In genomic region chr12:48029811-48030650, GRCh38 we compare ENCODE assay signal across 11 cellular contexts. TPM values are rescaled to one million over a fixed set of nuclear protein-coding genes. Genes with fewer than 3 reads are reported as not detected.
DNase-seq lines count a peak whose midpoint lies in the region; ATAC-seq and TF ChIP-seq lines count a peak whose summit lies in the region.
"Had no signal": no experiment of that assay in that cellular context is flagged by ENCODE, and none has a peak within 500 bp of the region (broad histone marks: within the 10 kb centered on the region; RNA-seq: fewer than 3 reads in every experiment).

No MANE protein-coding gene starts in this region.

- POLR2A ChIA-PET in Caco-2 (lab: Charles Lee) (interaction anchor here (1.3 kb wide), 1 partner anchor 8 kb away, joined by 5 read pairs; no protein-coding TSS in a partner anchor), HEK293 (lab: Yijun Ruan, JAX) (interaction anchor here (0.6 to 1.3 kb wide), 2 partner anchors 13 to 55 kb away, joined by 3 to 7 read pairs; no protein-coding TSS in a partner anchor), Panc1 (lab: Charles Lee) (interaction anchor here (0.6 kb wide), 1 partner anchor 653 kb away, joined by 3 read pairs; no protein-coding TSS in a partner anchor)

- peak overlapping the region; percentile 17; the same call in 1 of the 2 replicates for H3K27ac ChIP-seq in HEK293 (ENCODE audit: extremely low read depth, low read depth, low read length)
- no peak overlapping the region for H3K27ac ChIP-seq in Panc1 (ENCODE audit: low read length)
- peak overlapping the region; percentile 6 for H3K27ac ChIP-seq in mesodermal cell (ENCODE audit: low read depth, low read length, severe bottlenecking)

- H3K36me3 ChIP-seq in Caco-2 (ENCODE audit: control insufficient read depth, insufficient read depth, low read length) (no peaks in the 10 kb centered on the region), HEK293 (ENCODE audit: control insufficient read depth in 2 of 2, insufficient read depth in 1 of 2, low read length in 2 of 2) (no peaks in the 10 kb centered on the region), Panc1 (ENCODE audit: control insufficient read depth, insufficient read depth, low read length) (no peaks in the 10 kb centered on the region), mesodermal cell (ENCODE audit: control insufficient read depth, insufficient read depth, low read length) (no peaks in the 10 kb centered on the region)

- WGBS in mesodermal cell (ENCODE audit: insufficient coverage in 2 of 2), 2 experiments, result 60 to 68% methylated on average over 8 of the region's 8 CpGs

- intact Hi-C loops in Caco-2 (cut with micrococcal nuclease; ENCODE audit: unreplicated experiment) (no loop called here), Panc1 (cut with micrococcal nuclease; ENCODE audit: unreplicated experiment) (no loop called here)

- H3K4me3 ChIP-seq in Caco-2 (ENCODE audit: low read depth, low read length) (no peak overlapping the region), HEK293 (ENCODE audit: low read depth, low read length) (no peak overlapping the region), Panc1 (ENCODE audit: low read depth in 2 of 2, low read length in 2 of 2) (no peak overlapping the region), mesodermal cell (ENCODE audit: extremely low read depth, insufficient read depth, low read length, poor library complexity, severe bottlenecking) (no peak overlapping the region)

- H3K9me3 Mint-ChIP-seq in Caco-2 (ENCODE audit: unreplicated experiment) (no peaks in the 10 kb centered on the region), HFFc6 (no peaks in the 10 kb centered on the region)
- H3K9me3 Mint-ChIP-seq: central memory CD8-positive, alpha-beta T cell had no signal

- CTCF ChIA-PET in Caco-2 (lab: Charles Lee) (interaction anchor here (0.6 to 2.5 kb wide), 8 partner anchors 13 to 125 kb away, joined by 3 to 10 read pairs (median 5); partner anchors contain the start of genes TMEM106C and VDR), HEK293 (lab: Yijun Ruan, JAX) (interaction anchor here (0.5 to 1.2 kb wide), 6 partner anchors 21 to 765 kb away, joined by 3 read pairs; no protein-coding TSS in a partner anchor), Panc1 (lab: Charles Lee) (interaction anchor here (0.6 kb wide), 1 partner anchor 701 kb away, joined by 3 read pairs; no protein-coding TSS in a partner anchor)

- H3K27ac Mint-ChIP-seq in Caco-2 (ENCODE audit: unreplicated experiment), result peak overlapping the region; percentile 35
- no peak overlapping the region for H3K27ac Mint-ChIP-seq in HFFc6

- H3K36me3 Mint-ChIP-seq in Caco-2 (ENCODE audit: insufficient read depth, unreplicated experiment), result no peaks in the 10 kb centered on the region
- H3K36me3 Mint-ChIP-seq in HFFc6 (ENCODE audit: low read depth), result no peaks in the 10 kb centered on the region

- ATAC-seq in Panc1, result peak; percentile 10; the same call in 1 of the 2 replicates

- peak in 1 of 2 experiments; percentile 31 for TF ChIP-seq CTCF in Caco-2 (IDR thresholded peaks at IDR 0.05; ENCODE audit: insufficient read depth in 1 of 2, low read depth in 1 of 2, low read length in 1 of 2, severe bottlenecking in 1 of 2, unreplicated experiment in 1 of 2)
- TF ChIP-seq CTCF in HEK293 (tag by site-specific recombination; IDR thresholded peaks at IDR 0.05), result peak; percentile 73; the same call in 1 of the 2 replicates
- TF ChIP-seq CTCF in Panc1 (IDR thresholded peaks at IDR 0.05), result no peak
- no peak for TF ChIP-seq CTCF in GM20000 (IDR thresholded peaks at IDR 0.05; ENCODE audit: extremely low read depth, missing control alignments)
- TF ChIP-seq CTCF in HFFc6 (IDR thresholded peaks at IDR 0.05), result no peak

- H3K27me3 Mint-ChIP-seq in Caco-2 (ENCODE audit: insufficient read depth, unreplicated experiment) (no peaks in the 10 kb centered on the region), HFFc6 (ENCODE audit: insufficient read depth) (peaks cover 27% of the 10 kb centered on the region)

- in situ Hi-C loops in Panc1 (cut with HindIII; ENCODE audit: low pct_unique_long_range_greater_than_20kb, low sequenced_read_pairs), result no loop called here

- H3K4me1 ChIP-seq in Caco-2 (peaks cover 58% of the 10 kb centered on the region), HEK293 (ENCODE audit: control insufficient read depth, insufficient read depth, low read length) (peaks cover 22% of the 10 kb centered on the region), Panc1 (ENCODE audit: control insufficient read depth, insufficient read depth, low read length) (peaks cover 13% of the 10 kb centered on the region), mesodermal cell (ENCODE audit: control insufficient read depth, insufficient read depth, low read length, poor library complexity, severe bottlenecking) (peaks cover 50% of the 10 kb centered on the region)

- BruUV-seq in Caco-2 (replicated peaks; lab: Mats Ljungman, UMichigan) (no TSS peak), Panc1 (replicated peaks; lab: Mats Ljungman, UMichigan) (no TSS peak)

- DNase-seq in Caco-2, result peak in 1 of 2 experiments; percentile 48
- DNase-seq in Panc1 (ENCODE audit: low read depth, low spot score), result no peak
- DNase-seq in RPMI8226, result no peak
- no peak for DNase-seq in GM20000 (ENCODE audit: low spot score)
- DNase-seq in HFFc6, result no peak
- DNase-seq: activated naive CD4-positive, alpha-beta T cell; NCI-H446 had no signal

- no peak overlapping the region for H3K4me3 Mint-ChIP-seq in Caco-2 (ENCODE audit: unreplicated experiment)
- H3K4me3 Mint-ChIP-seq in HFFc6, result no peak overlapping the region
- H3K4me3 Mint-ChIP-seq: central memory CD8-positive, alpha-beta T cell had no signal

- peaks cover 27% of the 10 kb centered on the region for H3K4me1 Mint-ChIP-seq in Caco-2 (ENCODE audit: low read depth, unreplicated experiment)
- H3K4me1 Mint-ChIP-seq in HFFc6 (ENCODE audit: low read depth), result no peaks in the 10 kb centered on the region
- H3K4me1 Mint-ChIP-seq: central memory CD8-positive, alpha-beta T cell had no signal

- H3K9me3 ChIP-seq in Caco-2 (no peaks in the 10 kb centered on the region), HEK293 (ENCODE audit: control insufficient read depth, insufficient read depth, low read depth, low read length) (no peaks in the 10 kb centered on the region), Panc1 (ENCODE audit: control insufficient read depth, insufficient read depth, low read depth, low read length) (no peaks in the 10 kb centered on the region), mesodermal cell (ENCODE audit: control insufficient read depth, low read length) (no peaks in the 10 kb centered on the region)

- no peaks in the 10 kb centered on the region for H3K27me3 ChIP-seq in Caco-2 (replicated peaks; ENCODE audit: control insufficient read depth, insufficient read depth, low read length)
- H3K27me3 ChIP-seq in Panc1 (ENCODE audit: control insufficient read depth, insufficient read depth, low read length), result no peaks in the 10 kb centered on the region

TF ChIP-seq in HEK293, 187 proteins besides CTCF, POLR2A, EP300 and RAD21 (continues in another document):
- no peak for TF ChIP-seq SP3 (tag by site-specific recombination; IDR thresholded peaks at IDR 0.05)
- 0 out of 2 replicates have a peak, but pooled peaks have one; percentile 13 for TF ChIP-seq ZBTB17 (tag by site-specific recombination; IDR thresholded peaks at IDR 0.05)
- peak; percentile 45 for TF ChIP-seq ZNF335 (tag by site-specific recombination; conservative IDR thresholded peaks at IDR 0.05)
- peak; percentile 93 for TF ChIP-seq ZIC2 (tag by site-specific recombination; IDR thresholded peaks at IDR 0.05)
- no peak for TF ChIP-seq IKZF3 (tag by site-specific recombination; IDR thresholded peaks at IDR 0.05)
- 0 out of 2 replicates have a peak, but pooled peaks have one; percentile 53 for TF ChIP-seq ZBTB48 (tag by site-specific recombination; IDR thresholded peaks at IDR 0.05)
- TF ChIP-seq ZNF692 (tag by site-specific recombination; IDR thresholded peaks at IDR 0.05), result peak; percentile 79
- TF ChIP-seq ZBTB20 (tag by site-specific recombination; IDR thresholded peaks at IDR 0.05), result no peak
- TF ChIP-seq ZNF366 (tag by site-specific recombination; conservative IDR thresholded peaks at IDR 0.05), result peak; percentile 49; the same call in 1 of the 2 replicates
- TF ChIP-seq GLIS1 (tag by site-specific recombination; IDR thresholded peaks at IDR 0.05), result peak; percentile 97
- TF ChIP-seq ZNF416 (tag by site-specific recombination; IDR thresholded peaks at IDR 0.05), result no peak
- TF ChIP-seq ZFP69B (tag by site-specific recombination; IDR thresholded peaks at IDR 0.05), result peak; percentile 90
- TF ChIP-seq INSM2 (tag by site-specific recombination; IDR thresholded peaks at IDR 0.05), result no peak
- TF ChIP-seq ZNF423 (tag by site-specific recombination; IDR thresholded peaks at IDR 0.05), result peak; percentile 48; the same call in 1 of the 2 replicates
- TF ChIP-seq ZNF341 (tag by site-specific recombination; IDR thresholded peaks at IDR 0.05; ENCODE audit: low read depth), result peak; percentile 87; the same call in 1 of the 2 replicates

RNA-seq across cellular contexts. Expression of gene COL2A1, which starts 25.8 kb away (rescaled TPM):
- total RNA-seq in Caco-2 (2022) (200 and 201 TPM in 2 replicates), Panc1 (2021; ENCODE audit: unreplicated experiment) (1.4 TPM)
- 0.55 TPM for polyA plus RNA-seq in Panc1 (2012; ENCODE audit: insufficient read length)
- 55.4 TPM for polyA plus RNA-seq in mesodermal cell (2013, experiment 1 of 2)
- 37.9 TPM for polyA plus RNA-seq in mesodermal cell (2013, experiment 2 of 2)
- not detected for total RNA-seq in HFFc6 (2021; fragmentation: NEBNext Ultra II Directional; extraction: Animal tissue kit (Norgen Biotek cat#: 25700))
- total RNA-seq: subcutaneous adipose tissue had no signal

Comparison
In these comparisons a context has a peak if more than half of its experiments do, and no peak if none do; other contexts are left out.
1. RNA of gene COL2A1, which starts 25.8 kb away (total RNA-seq): 200 to 201 TPM in Caco-2; 1.4 TPM in Panc1 (single experiment) and not detected in HFFc6; every median in the first group is over 10 times any median in the second.